In genomic region chr20:17825251-17825691, GRCh38 we compare ENCODE assay signal across 1 cellular context.
TF ChIP-seq lines count a peak whose summit lies in the region.

No MANE protein-coding gene starts in this region.

TF ChIP-seq in HepG2, 621 proteins besides CTCF, POLR2A, EP300 and RAD21 (continued from another document):
- TF ChIP-seq ZBTB40 (IDR thresholded peaks at IDR 0.05) (no peak), ZBTB40 (CRISPR knock-in tag; IDR thresholded peaks at IDR 0.05) (no peak), MAF1 (CRISPR knock-in tag; IDR thresholded peaks at IDR 0.05; ENCODE audit: borderline replicate concordance) (no peak), ATF4 (CRISPR knock-in tag; IDR thresholded peaks at IDR 0.05) (peak in 1 of 2 experiments; percentile 57; a peak in 2 of 4 replicates), THRA (CRISPR knock-in tag; IDR thresholded peaks at IDR 0.05; ENCODE audit: borderline replicate concordance) (peak; percentile 51; the same call in 1 of the 2 replicates), ZNF644 (CRISPR knock-in tag; IDR thresholded peaks at IDR 0.05; ENCODE audit: low read depth) (0 out of 2 replicates have a peak, but pooled peaks have one; percentile 11), ZNF772 (CRISPR knock-in tag; IDR thresholded peaks at IDR 0.05) (no peak), MEIS1 (CRISPR knock-in tag; IDR thresholded peaks at IDR 0.05; ENCODE audit: borderline replicate concordance) (no peak), ZNF550 (CRISPR knock-in tag; IDR thresholded peaks at IDR 0.05; ENCODE audit: borderline replicate concordance) (no peak), IRF2 (CRISPR knock-in tag; IDR thresholded peaks at IDR 0.05) (no peak), ZNF740 (CRISPR knock-in tag; IDR thresholded peaks at IDR 0.05) (0 out of 2 replicates have a peak, but pooled peaks have one; percentile 14), ZNF552 (CRISPR knock-in tag; IDR thresholded peaks at IDR 0.05; ENCODE audit: borderline replicate concordance) (no peak), MYPOP (CRISPR knock-in tag; IDR thresholded peaks at IDR 0.05) (no peak), THAP7 (CRISPR knock-in tag; IDR thresholded peaks at IDR 0.05) (no peak), ZBTB37 (CRISPR knock-in tag; IDR thresholded peaks at IDR 0.05) (no peak), ZNF576 (CRISPR knock-in tag; IDR thresholded peaks at IDR 0.05) (no peak), ZNF670 (CRISPR knock-in tag; IDR thresholded peaks at IDR 0.05; ENCODE audit: borderline replicate concordance) (0 out of 2 replicates have a peak, but pooled peaks have one; percentile 39), POLR2G (IDR thresholded peaks at IDR 0.05; ENCODE audit: low read depth, low read length) (no peak), PHB2 (IDR thresholded peaks at IDR 0.05; ENCODE audit: partially characterized antibody) (no peak), GPN1 (CRISPR knock-in tag; IDR thresholded peaks at IDR 0.05; ENCODE audit: borderline replicate concordance) (no peak), NPAS2 (CRISPR knock-in tag; IDR thresholded peaks at IDR 0.05; ENCODE audit: borderline replicate concordance) (no peak), PATZ1 (CRISPR knock-in tag; IDR thresholded peaks at IDR 0.05) (0 out of 2 replicates have a peak, but pooled peaks have one; percentile 41), FIP1L1 (IDR thresholded peaks at IDR 0.05; ENCODE audit: borderline replicate concordance, insufficient read depth, low read depth, low read length) (no peak)
